Comparison of ENCODE assay signal across 28 cellular contexts in the genomic region with DNA sequence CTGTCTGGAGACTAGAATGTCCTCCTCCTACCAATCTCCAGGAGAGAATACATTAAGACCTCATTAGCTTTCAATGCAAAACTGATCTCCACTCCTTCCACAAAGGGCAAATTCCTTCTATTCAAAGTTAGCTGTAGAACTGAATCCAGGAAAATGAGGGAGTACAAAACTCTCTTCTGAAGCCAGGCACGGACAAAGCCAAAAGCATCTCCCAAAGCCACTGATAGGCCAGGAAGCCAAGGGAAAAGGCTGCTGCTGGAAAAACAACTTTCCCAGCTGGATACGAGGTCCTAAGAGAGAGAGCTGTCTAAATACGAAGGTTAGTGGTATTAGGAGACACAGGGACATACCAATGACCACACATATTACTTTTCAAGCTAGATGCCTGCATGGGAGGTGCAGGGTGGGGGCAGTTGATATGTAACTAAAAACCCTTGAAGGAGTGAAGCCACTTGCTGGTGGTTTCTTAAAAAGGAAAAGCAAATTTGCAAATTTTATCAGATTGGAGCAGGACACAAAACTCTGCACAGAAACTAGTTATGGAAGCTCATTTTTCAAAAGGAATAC. TPM values are rescaled to one million over a fixed set of nuclear protein-coding genes. Genes with fewer than 3 reads are reported as not detected.
DNase-seq lines count a peak whose midpoint lies in the region; TF ChIP-seq lines count a peak whose summit lies in the region.
"Had no signal": no experiment of that assay in that cellular context is flagged by ENCODE, and none has a peak within 500 bp of the region (broad histone marks: within the 10 kb centered on the region; RNA-seq: fewer than 3 reads in every experiment).

No MANE protein-coding gene starts in this region.

- TF ChIP-seq EP300 in suprapubic skin (IDR thresholded peaks at IDR 0.05) = no peak

- TF ChIP-seq CTCF in tibial artery (IDR thresholded peaks at IDR 0.05) = no peak
- no peak for TF ChIP-seq CTCF in suprapubic skin (IDR thresholded peaks at IDR 0.05)

- no peak overlapping the region for H3K4me3 ChIP-seq in ectodermal cell (ENCODE audit: insufficient read depth, low read depth, low read length)
- H3K4me3 ChIP-seq in muscle layer of duodenum (ENCODE audit: low read depth in 1 of 2, low read length in 2 of 2) = no peak overlapping the region
- H3K4me3 ChIP-seq in tibial artery = peak overlapping the region in 1 of 2 donors; percentile 30
- no peak overlapping the region for H3K4me3 ChIP-seq in suprapubic skin
- H3K4me3 ChIP-seq: breast epithelium, PC-9, spleen, stomach, vagina had no signal

- H3K27ac ChIP-seq in ectodermal cell (ENCODE audit: insufficient read depth, low read depth, low read length, poor library complexity, severe bottlenecking) (peak overlapping the region; percentile 52), muscle layer of duodenum (ENCODE audit: low read length) (peak overlapping the region; percentile 11), tibial artery (peak overlapping the region; percentile 69 to 71), suprapubic skin (no peak overlapping the region)
- H3K27ac ChIP-seq: breast epithelium, epithelial cell of prostate, HL-60, neutrophil, PC-9, spleen, vagina, VCaP had no signal

- intact Hi-C loops in tibial artery (cut with DNase I; ENCODE audit: low total_unique reads) = no loop called here

- H3K9me3 ChIP-seq in ectodermal cell (ENCODE audit: control insufficient read depth, low read length) (no peaks in the 10 kb centered on the region), muscle layer of duodenum (ENCODE audit: control insufficient read depth in 1 of 2, low read length in 2 of 2) (no peaks in the 10 kb centered on the region), tibial artery (no peaks in the 10 kb centered on the region), suprapubic skin (no peaks in the 10 kb centered on the region)
- H3K9me3 ChIP-seq: breast epithelium, Caco-2, neutrophil, spleen, stomach, vagina had no signal

- no peak for TF ChIP-seq POLR2A in suprapubic skin (IDR thresholded peaks at IDR 0.05)

- peak; percentile 0 for DNase-seq in NCI-H82 (lab: John Stamatoyannopoulos, UW)
- DNase-seq in NCI-H82 treated with DMSO at 0.1 percent for 48 hours (lab: John Stamatoyannopoulos, UW; ENCODE audit: unreplicated experiment) = no peak
- no peak for DNase-seq in tibial artery
- no peak for DNase-seq in activated effector memory CD4-positive, alpha-beta T cell treated with Interleukin-2 at 50 U/mL for 16 hours
- no peak for DNase-seq in kidney glomerular epithelial cell (lab: John Stamatoyannopoulos, UW)
- no peak for DNase-seq in suprapubic skin (ENCODE audit: low spot score in 2 of 2)
- DNase-seq: activated CD4-positive, alpha-beta T cell treated with anti-CD3 and anti-CD28 coated beads, Interleukin-2, amount 50 U/mL, for 1 hour; Caco-2; DND-41; foreskin melanocyte; left cardiac atrium; midbrain; NCI-H146; NCI-H774; PC-9; SIG-M5; spleen; stomach had no signal

- H3K36me3 ChIP-seq in ectodermal cell (ENCODE audit: control insufficient read depth, insufficient read depth, low read length) (no peaks in the 10 kb centered on the region), muscle layer of duodenum (ENCODE audit: control insufficient read depth in 1 of 2, insufficient read depth in 2 of 2, low read length in 2 of 2) (no peaks in the 10 kb centered on the region), tibial artery (no peaks in the 10 kb centered on the region), suprapubic skin (no peaks in the 10 kb centered on the region)
- H3K36me3 ChIP-seq: breast epithelium, neutrophil, spleen, stomach, vagina had no signal

- WGBS in ectodermal cell, 2 experiments = 19 to 36% methylated on average over 3 of the region's 3 CpGs
- WGBS in suprapubic skin = 47% methylated on average over 3 of the region's 3 CpGs

- peaks cover 9% of the 10 kb centered on the region for H3K4me1 ChIP-seq in ectodermal cell (ENCODE audit: control insufficient read depth, insufficient read depth, low read length)
- H3K4me1 ChIP-seq in muscle layer of duodenum (ENCODE audit: control insufficient read depth in 1 of 2, insufficient read depth in 2 of 2, low read length in 2 of 2) = no peaks in the 10 kb centered on the region
- peaks cover 0 to 33% (median 4%) of the 10 kb centered on the region in 4 donors for H3K4me1 ChIP-seq in tibial artery
- no peaks in the 10 kb centered on the region for H3K4me1 ChIP-seq in suprapubic skin
- H3K4me1 ChIP-seq: breast epithelium, Caco-2, spleen, vagina had no signal

- H3K27me3 ChIP-seq in ectodermal cell (ENCODE audit: control insufficient read depth, insufficient read depth, low read length, poor library complexity, severe bottlenecking) = no peaks in the 10 kb centered on the region
- no peaks in the 10 kb centered on the region for H3K27me3 ChIP-seq in muscle layer of duodenum (ENCODE audit: low read depth, low read length)
- H3K27me3 ChIP-seq in tibial artery = no peaks in the 10 kb centered on the region
- H3K27me3 ChIP-seq in suprapubic skin = no peaks in the 10 kb centered on the region
- H3K27me3 ChIP-seq: neutrophil, stomach, vagina had no signal

RNA-seq across cellular contexts. Expression of a gene that starts 43.6 kb away (rescaled TPM):
- not detected for polyA plus RNA-seq in ectodermal cell (2013, experiment 1 of 4)
- polyA plus RNA-seq in ectodermal cell (2013, experiment 2 of 4) = not detected
- polyA plus RNA-seq in ectodermal cell (2013, experiment 3 of 4) = not detected
- polyA plus RNA-seq in ectodermal cell (2013, experiment 4 of 4) = not detected
- total RNA-seq in suprapubic skin = under 1 TPM; 0.25 to 0.68 (median 0.55) TPM
- total RNA-seq: dermis microvascular lymphatic vessel endothelial cell; PC-9; T-helper 1 cell treated with Interleukin-12 subunit alpha and Interleukin-12 subunit beta and Interleukin-4 antibody, amounts not matched to agents 30 ng/mL and 1 ng/mL, for 36 hours had no signal
